8 cellular contexts compared by ENCODE assay signal in the genomic region with DNA sequence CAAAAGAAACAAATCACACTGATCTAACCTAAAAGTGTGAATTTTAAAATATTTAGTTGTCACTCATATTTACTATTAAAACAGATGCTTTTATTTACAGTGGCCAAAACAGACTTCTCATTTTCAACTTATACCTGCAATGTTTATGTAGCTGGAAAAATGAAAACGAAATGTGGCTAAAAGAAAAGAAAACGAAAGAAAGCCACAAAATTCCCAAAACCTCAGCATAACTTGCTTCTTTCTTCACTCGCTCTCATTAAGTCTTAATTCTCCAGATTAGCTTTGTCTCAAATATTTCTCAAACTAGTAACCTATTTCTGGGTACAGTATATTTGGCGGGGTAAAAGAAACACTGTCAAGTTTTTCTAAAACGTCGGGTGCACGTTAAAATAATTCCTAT. TPM values are rescaled to one million over a fixed set of nuclear protein-coding genes. Genes with fewer than 3 reads are reported as not detected.
DNase-seq lines count a peak whose midpoint lies in the region; ATAC-seq lines count a peak whose summit lies in the region.

No MANE protein-coding gene starts in this region.

- H3K36me3 ChIP-seq in HUES6 (ENCODE audit: control insufficient read depth, insufficient read depth, low read length): peaks cover 13% of the 10 kb centered on the region; the same call in 1 of the 2 replicates
- peaks cover 9% of the 10 kb centered on the region; the same call in 1 of the 2 replicates for H3K36me3 ChIP-seq in iPS-20b (ENCODE audit: insufficient read depth, low read depth, low read length)

- H3K4me3 ChIP-seq in HUES6 (ENCODE audit: low read depth, low read length) (peak overlapping the region; percentile 95), iPS-20b (ENCODE audit: low read length) (peak overlapping the region; percentile 77)

- H3K4me1 Mint-ChIP-seq in stimulated activated naive B cell treated with anti-CD40 and anti-IgM and Interleukin-4, amounts not matched to agents 10 μg/mL and 1 μg/mL and 100 μg/mL, for 72 hours: peaks cover 23 to 58% of the 10 kb centered on the region in 2 donors

- H3K4me3 Mint-ChIP-seq in stimulated activated naive B cell treated with anti-CD40 and anti-IgM and Interleukin-4, amounts not matched to agents 10 μg/mL and 1 μg/mL and 100 μg/mL, for 72 hours: peak overlapping the region; percentile 96 to 98

- H3K9ac ChIP-seq in HUES6 (ENCODE audit: low read length) (peak overlapping the region; percentile 96), iPS-20b (ENCODE audit: low read depth, low read length) (peak overlapping the region; percentile 90)

- peaks cover 40 to 53% of the 10 kb centered on the region in 2 donors for H3K36me3 Mint-ChIP-seq in activated naive CD4-positive, alpha-beta T cell treated with anti-CD3 and anti-CD28 coated beads, Interleukin-2, amount 50 U/mL, for 72 hours
- H3K36me3 Mint-ChIP-seq in stimulated activated naive B cell treated with anti-CD40 and anti-IgM and Interleukin-4, amounts not matched to agents 10 μg/mL and 1 μg/mL and 100 μg/mL, for 72 hours: peaks cover 18 to 32% of the 10 kb centered on the region in 2 donors

- no peak for DNase-seq in activated naive CD4-positive, alpha-beta T cell treated with anti-CD3 and anti-CD28 coated beads, Interleukin-2, amount 50 U/mL, for 72 hours (ENCODE audit: low spot score in 2 of 2)
- DNase-seq in stimulated activated naive B cell treated with anti-CD40 and anti-IgM and Interleukin-4, amounts not matched to agents 10 μg/mL and 1 μg/mL and 100 μg/mL, for 72 hours: no peak
- DNase-seq in RPMI8226: no peak
- no peak for DNase-seq in H4 (ENCODE audit: low spot score)
- no peak for DNase-seq in SK-N-DZ (ENCODE audit: low spot score)

- H3K27me3 Mint-ChIP-seq in stimulated activated naive B cell treated with anti-CD40 and anti-IgM and Interleukin-4, amounts not matched to agents 10 μg/mL and 1 μg/mL and 100 μg/mL, for 72 hours: no peaks in the 10 kb centered on the region

- H3K27ac Mint-ChIP-seq in activated naive CD4-positive, alpha-beta T cell treated with anti-CD3 and anti-CD28 coated beads, Interleukin-2, amount 50 U/mL, for 72 hours: peak overlapping the region; percentile 99
- peak overlapping the region; percentile 99 for H3K27ac Mint-ChIP-seq in stimulated activated naive B cell treated with anti-CD40 and anti-IgM and Interleukin-4, amounts not matched to agents 10 μg/mL and 1 μg/mL and 100 μg/mL, for 72 hours

- ATAC-seq in activated naive CD4-positive, alpha-beta T cell treated with anti-CD3 and anti-CD28 coated beads, Interleukin-2, amount 50 U/mL, for 72 hours: no peak
- no peak for ATAC-seq in stimulated activated naive B cell treated with anti-CD40 and anti-IgM and Interleukin-4, amounts not matched to agents 10 μg/mL and 1 μg/mL and 100 μg/mL, for 72 hours (replicated peaks)
- ATAC-seq in HG02642 (IDR thresholded peaks at IDR 0.05; ENCODE audit: poor library complexity, unreplicated experiment): no peak

- H3K27me3 ChIP-seq in HUES6 (ENCODE audit: control insufficient read depth, insufficient read depth, low read length) (no peaks in the 10 kb centered on the region), iPS-20b (ENCODE audit: insufficient read depth, low read length) (no peaks in the 10 kb centered on the region)

- peaks cover 26% of the 10 kb centered on the region for H3K4me1 ChIP-seq in HUES6 (ENCODE audit: control insufficient read depth, insufficient read depth, low read length)
- H3K4me1 ChIP-seq in iPS-20b (ENCODE audit: insufficient read depth, low read length): peaks cover 24% of the 10 kb centered on the region; the same call in 1 of the 2 replicates

- no peaks in the 10 kb centered on the region for H3K9me3 Mint-ChIP-seq in activated naive CD4-positive, alpha-beta T cell treated with anti-CD3 and anti-CD28 coated beads, Interleukin-2, amount 50 U/mL, for 72 hours
- no peaks in the 10 kb centered on the region for H3K9me3 Mint-ChIP-seq in stimulated activated naive B cell treated with anti-CD40 and anti-IgM and Interleukin-4, amounts not matched to agents 10 μg/mL and 1 μg/mL and 100 μg/mL, for 72 hours

- no peaks in the 10 kb centered on the region; the same call in 1 of the 2 replicates for H3K9me3 ChIP-seq in HUES6 (ENCODE audit: control insufficient read depth, insufficient read depth, low read depth, low read length)
- H3K9me3 ChIP-seq in iPS-20b (ENCODE audit: insufficient read depth, low read depth, low read length): no peaks in the 10 kb centered on the region

- H3K27ac ChIP-seq in HUES6 (ENCODE audit: low read depth, low read length) (peak overlapping the region; percentile 94), iPS-20b (ENCODE audit: low read length) (peak overlapping the region; percentile 66)

RNA-seq across cellular contexts. Expression of gene CSTF3, which starts 0.7 kb away (rescaled TPM):
- total RNA-seq in activated naive CD4-positive, alpha-beta T cell treated with anti-CD3 and anti-CD28 coated beads, Interleukin-2, amount 50 U/mL, for 72 hours: 10 to 100 TPM; 19.1 to 33.1 TPM
- 26.9 and 35.1 TPM in 2 replicates for total RNA-seq in H4 (2014; rRNA removed; shearing (Covaris generic))
- 35.6 and 39.5 TPM in 2 replicates for polyA plus RNA-seq in SK-N-DZ (2014; cell fraction: cytosol; rRNA removed)
- polyA plus RNA-seq in SK-N-DZ (2014; cell fraction: nucleus; rRNA removed): 66.0 and 137 TPM in 2 replicates
